Comparison of ENCODE assay signal across 31 cellular contexts in genomic region chrX:40975951-40976350, GRCh38.
"Had no signal": no experiment of that assay in that cellular context is flagged by ENCODE, and none has a peak within 500 bp of the region (broad histone marks: within the 10 kb centered on the region; RNA-seq: fewer than 3 reads in every experiment).

No MANE protein-coding gene starts in this region.

- H3K4me1 Mint-ChIP-seq: activated T-helper 17 cell treated with anti-CD3 and anti-CD28 coated beads, Interleukin-2, amount 50 U/mL, for 72 hours; T-cell had no signal

- ATAC-seq: activated T-helper 17 cell treated with anti-CD3 and anti-CD28 coated beads, Interleukin-2, amount 50 U/mL, for 72 hours; body of pancreas; Panc1; Right ventricle myocardium inferior; T-cell had no signal

- H3K27me3 ChIP-seq: body of pancreas had no signal

- H3K27ac Mint-ChIP-seq: activated CD4-positive, alpha-beta memory T cell treated with anti-CD3 and anti-CD28 coated beads, Interleukin-2, amount 10 ng/mL, durations not matched to agents 7 days and 5 days; activated naive CD4-positive, alpha-beta T cell treated with anti-CD3 and anti-CD28 coated beads for 36 hours; activated naive CD8-positive, alpha-beta T cell; activated T-helper 17 cell treated with anti-CD3 and anti-CD28 coated beads, Interleukin-2, amount 50 U/mL, for 72 hours; T-cell had no signal

- H3K27me3 Mint-ChIP-seq: activated naive CD8-positive, alpha-beta T cell; activated T-helper 17 cell treated with anti-CD3 and anti-CD28 coated beads, Interleukin-2, amount 50 U/mL, for 72 hours had no signal

- H3K4me3 ChIP-seq: adrenal gland, body of pancreas, SK-N-MC had no signal

- H3K4me1 ChIP-seq: adrenal gland, body of pancreas had no signal

- DNase-seq: activated CD4-positive, alpha-beta memory T cell treated with anti-CD3 and anti-CD28 coated beads, Interleukin-2, amount 10 ng/mL, durations not matched to agents 7 days and 5 days; activated CD4-positive, alpha-beta T cell treated with anti-CD3 and anti-CD28 coated beads, Interleukin-2, amount 50 U/mL, for 1 hour; activated CD4-positive, CD25-positive, alpha-beta regulatory T cell; activated gamma-delta T cell; activated naive CD4-positive, alpha-beta T cell treated with anti-CD3 and anti-CD28 coated beads for 36 hours; activated T-cell treated with anti-CD3 and anti-CD28 coated beads for 4 hours; activated T-cell treated with anti-CD3 and anti-CD28 coated beads, Interleukin-2, amount 50 U/mL, for 48 hours; adrenal gland; aorta; body of pancreas; central memory CD4-positive, alpha-beta T cell; Kasumi-1; NCI-H1092; NCI-H1417; NCI-H1694; NCI-H2029; NCI-H345; NCI-H510A; NCI-H526 treated with DMSO at 0.1 percent for 48 hours; NCI-H82; RPMI8226; T-cell; T-helper 2 cell; T1000 had no signal

- H3K4me3 Mint-ChIP-seq: activated CD4-positive, alpha-beta memory T cell treated with anti-CD3 and anti-CD28 coated beads, Interleukin-2, amount 10 ng/mL, durations not matched to agents 7 days and 5 days; activated naive CD4-positive, alpha-beta T cell treated with anti-CD3 and anti-CD28 coated beads for 36 hours; activated naive CD8-positive, alpha-beta T cell; activated T-helper 17 cell treated with anti-CD3 and anti-CD28 coated beads, Interleukin-2, amount 50 U/mL, for 72 hours; T-cell had no signal

- H3K27ac ChIP-seq: adrenal gland, body of pancreas, SK-N-MC, VCaP had no signal

- H3K9me3 ChIP-seq: adrenal gland, body of pancreas had no signal

- FAIRE-seq: bronchial epithelial cell had no signal

- H3K36me3 ChIP-seq: adrenal gland had no signal
